18 cellular contexts compared by ENCODE assay signal in the genomic region with DNA sequence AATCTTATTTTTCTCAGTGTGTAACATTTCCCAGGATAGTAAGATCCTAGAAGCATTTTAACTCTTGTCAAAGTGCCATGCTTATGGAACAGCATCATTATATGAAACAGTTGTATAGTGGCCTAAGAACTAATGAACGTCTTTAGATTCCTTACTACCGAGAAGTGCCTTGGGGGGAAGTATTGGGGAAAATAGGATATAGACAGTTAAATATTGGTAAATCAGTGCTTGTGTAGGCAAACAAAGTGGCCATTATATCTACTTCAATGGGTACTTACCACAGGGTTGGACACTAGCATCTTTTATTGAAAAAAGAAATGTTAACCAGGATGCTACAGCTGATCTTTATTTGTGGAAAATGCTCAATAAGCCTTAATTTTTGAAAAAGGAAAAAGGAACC.
"Had no signal": no experiment of that assay in that cellular context is flagged by ENCODE, and none has a peak within 500 bp of the region (broad histone marks: within the 10 kb centered on the region; RNA-seq: fewer than 3 reads in every experiment).

No MANE protein-coding gene starts in this region.

- H3K9me3 ChIP-seq: colonic mucosa, heart right ventricle, tibial nerve, vagina had no signal

- H3K27ac ChIP-seq: brain microvascular endothelial cell, vagina, WERI-Rb-1 had no signal

- DNase-seq: activated CD4-positive, alpha-beta memory T cell treated with anti-CD3 and anti-CD28 coated beads, Interleukin-2, amount 10 ng/mL, durations not matched to agents 7 days and 5 days; activated CD4-positive, alpha-beta T cell treated with anti-CD3 and anti-CD28 coated beads for 4 hours; activated naive CD4-positive, alpha-beta T cell treated with anti-CD3 and anti-CD28 coated beads for 36 hours; activated naive CD8-positive, alpha-beta T cell treated with anti-CD3 and anti-CD28 coated beads, Interleukin-2, amount 50 U/mL, for 24 hours; activated T-cell treated with anti-CD3 and anti-CD28 coated beads, Interleukin-2, amount 50 U/mL, for 24 hours; aorta; brain microvascular endothelial cell; colonic mucosa; posterior cingulate gyrus; retina; WERI-Rb-1 had no signal

- H3K27ac Mint-ChIP-seq: activated CD4-positive, alpha-beta memory T cell treated with anti-CD3 and anti-CD28 coated beads, Interleukin-2, amount 10 ng/mL, durations not matched to agents 7 days and 5 days; activated naive CD4-positive, alpha-beta T cell treated with anti-CD3 and anti-CD28 coated beads for 36 hours; activated T-cell treated with anti-CD3 and anti-CD28 coated beads, Interleukin-2, amount 50 U/mL, for 24 hours; nephron had no signal

- H3K27me3 Mint-ChIP-seq: activated CD4-positive, alpha-beta memory T cell treated with anti-CD3 and anti-CD28 coated beads, Interleukin-2, amount 10 ng/mL, durations not matched to agents 7 days and 5 days; activated naive CD8-positive, alpha-beta T cell treated with anti-CD3 and anti-CD28 coated beads, Interleukin-2, amount 50 U/mL, for 24 hours; activated T-cell treated with anti-CD3 and anti-CD28 coated beads, Interleukin-2, amount 50 U/mL, for 24 hours; central memory CD8-positive, alpha-beta T cell; stimulated activated naive B cell treated with anti-CD40 and anti-IgM and Interleukin-4, amounts not matched to agents 10 μg/mL and 1 μg/mL and 100 μg/mL, for 72 hours had no signal

- H3K27me3 ChIP-seq: brain microvascular endothelial cell, colonic mucosa, heart right ventricle, tibial nerve, vagina had no signal

- H3K36me3 ChIP-seq: brain microvascular endothelial cell, colonic mucosa, heart right ventricle, tibial nerve, vagina, WERI-Rb-1 had no signal

- H3K4me3 Mint-ChIP-seq: activated CD4-positive, alpha-beta memory T cell treated with anti-CD3 and anti-CD28 coated beads, Interleukin-2, amount 10 ng/mL, durations not matched to agents 7 days and 5 days; activated naive CD4-positive, alpha-beta T cell treated with anti-CD3 and anti-CD28 coated beads for 36 hours; activated naive CD8-positive, alpha-beta T cell treated with anti-CD3 and anti-CD28 coated beads, Interleukin-2, amount 50 U/mL, for 24 hours; activated T-cell treated with anti-CD3 and anti-CD28 coated beads, Interleukin-2, amount 50 U/mL, for 24 hours; central memory CD8-positive, alpha-beta T cell; nephron; stimulated activated naive B cell treated with anti-CD40 and anti-IgM and Interleukin-4, amounts not matched to agents 10 μg/mL and 1 μg/mL and 100 μg/mL, for 72 hours had no signal

- FAIRE-seq: endometrium had no signal

- ATAC-seq: activated naive CD8-positive, alpha-beta T cell treated with anti-CD3 and anti-CD28 coated beads, Interleukin-2, amount 50 U/mL, for 24 hours had no signal

- H3K9me3 Mint-ChIP-seq: activated CD4-positive, alpha-beta memory T cell treated with anti-CD3 and anti-CD28 coated beads, Interleukin-2, amount 10 ng/mL, durations not matched to agents 7 days and 5 days; activated naive CD4-positive, alpha-beta T cell treated with anti-CD3 and anti-CD28 coated beads for 36 hours; activated naive CD8-positive, alpha-beta T cell treated with anti-CD3 and anti-CD28 coated beads, Interleukin-2, amount 50 U/mL, for 24 hours; activated T-cell treated with anti-CD3 and anti-CD28 coated beads, Interleukin-2, amount 50 U/mL, for 24 hours; central memory CD8-positive, alpha-beta T cell; nephron had no signal

- H3K4me3 ChIP-seq: colonic mucosa, heart right ventricle, tibial nerve, vagina had no signal
